8 cellular contexts compared by ENCODE assay signal in genomic region chr6:5302220-5302946, GRCh38. TPM values are rescaled to one million over a fixed set of nuclear protein-coding genes. Genes with fewer than 3 reads are reported as not detected.
DNase-seq lines count a peak whose midpoint lies in the region; ATAC-seq, FAIRE-seq and TF ChIP-seq lines count a peak whose summit lies in the region.

No MANE protein-coding gene starts in this region.

- H3K27me3 ChIP-seq in K562 (ENCODE audit: control insufficient read depth in 2 of 2, insufficient read depth in 2 of 2, low read length in 2 of 2) = no peaks in the 10 kb centered on the region

- TF ChIP-seq RAD21 in K562 (CRISPR knock-in tag; conservative IDR thresholded peaks at IDR 0.05 in 1 of 2, IDR thresholded peaks at IDR 0.05 in 1 of 2) = 0 out of 4 replicates have a peak, but pooled peaks of 1 of the 2 experiments have one; percentile 8

- DNase-seq in GM12892 (ENCODE audit: insufficient read length) (peak; percentile 21), K562 (ENCODE audit: extremely low read depth in 1 of 4, low spot score in 3 of 4) (peak; percentile 43 to 79 (median 60)), OCI-LY7 (ENCODE audit: low spot score) (no peak), hepatic stellate cell (ENCODE audit: low spot score) (no peak), glutamatergic neuron (no peak)
- DNase-seq in NK-92 treated with Interleukin-12 subunit alpha and Interleukin-12 subunit beta, amount 100 ng/mL, for 24 hours (lab: John Stamatoyannopoulos, UW) = no peak

- H4K20me1 ChIP-seq in K562 (replicated peaks; ENCODE audit: control insufficient read depth, insufficient read depth, low read length) (no peaks in the 10 kb centered on the region), OCI-LY7 (ENCODE audit: insufficient read depth, low read length) (peaks cover 9% of the 10 kb centered on the region; the same call in 1 of the 2 replicates)

- H3K27ac Mint-ChIP-seq in glutamatergic neuron (ENCODE audit: unreplicated experiment) = no peak overlapping the region

- peaks cover 22 to 39% of the 10 kb centered on the region in 2 experiments; a peak in 4 of 5 replicates for H3K4me1 ChIP-seq in K562 (replicated peaks in 1 of 2; ENCODE audit: control insufficient read depth in 2 of 2, insufficient read depth in 2 of 2, low read length in 2 of 2)
- peaks cover 7% of the 10 kb centered on the region for H3K4me1 ChIP-seq in OCI-LY7 (ENCODE audit: insufficient read depth, low read length, poor library complexity, severe bottlenecking)

- peak; percentile 52 for TF ChIP-seq POLR2A in GM12892 (IDR thresholded peaks at IDR 0.05; ENCODE audit: low read depth, low read length)
- TF ChIP-seq POLR2A in K562 (conservative IDR thresholded peaks at IDR 0.05) = no peak

- H3K27ac ChIP-seq in K562 (ENCODE audit: extremely low read depth, low read depth, low read length) (peak overlapping the region; percentile 49; the same call in 2 of the 3 replicates), OCI-LY7 (ENCODE audit: low read depth, low read length, poor library complexity, severe bottlenecking) (no peak overlapping the region)

- in situ Hi-C loops in K562 (cut with MboI) = no loop called here

- peak overlapping the region; percentile 54 for H3K4me2 ChIP-seq in K562 (ENCODE audit: insufficient read depth, low read length)
- H3K4me2 ChIP-seq in OCI-LY7 (ENCODE audit: low read length) = no peak overlapping the region

- H3K36me3 ChIP-seq in K562 (ENCODE audit: control insufficient read depth, insufficient read depth, low read length) (no peaks in the 10 kb centered on the region), OCI-LY7 (ENCODE audit: insufficient read depth, low read length) (no peaks in the 10 kb centered on the region)

- TF ChIP-seq CTCF in K562 (IDR thresholded peaks at IDR 0.05 in 2 of 3, conservative IDR thresholded peaks at IDR 0.05 in 1 of 3; ENCODE audit: insufficient read depth in 2 of 3, low read depth in 1 of 3, low read length in 3 of 3) (no peak), OCI-LY7 (conservative IDR thresholded peaks at IDR 0.05; ENCODE audit: low read length) (no peak), glutamatergic neuron (IDR thresholded peaks at IDR 0.05; ENCODE audit: partially characterized antibody, unreplicated experiment) (no peak)

- H3K36me3 Mint-ChIP-seq in glutamatergic neuron (ENCODE audit: unreplicated experiment) = no peaks in the 10 kb centered on the region

- H3K4me3 Mint-ChIP-seq in glutamatergic neuron (ENCODE audit: unreplicated experiment) = no peak overlapping the region

- H3K9me3 ChIP-seq in K562 (replicated peaks; ENCODE audit: control insufficient read depth, insufficient read depth, low read depth, low read length) (no peaks in the 10 kb centered on the region), OCI-LY7 (ENCODE audit: low read length) (no peaks in the 10 kb centered on the region)

- ATAC-seq in GM19467 (IDR thresholded peaks at IDR 0.05; ENCODE audit: unreplicated experiment) = peak; percentile 84
- peak; percentile 92 for ATAC-seq in HG03460 (IDR thresholded peaks at IDR 0.05; ENCODE audit: unreplicated experiment)
- peak; percentile 87 for ATAC-seq in K562

- peak overlapping the region; percentile 12 to 64; a peak in 2 of 4 replicates for H3K9ac ChIP-seq in K562 (ENCODE audit: insufficient read depth in 1 of 2, low read depth in 2 of 2, low read length in 2 of 2)

- peak; percentile 51 for TF ChIP-seq EP300 in K562 (IDR thresholded peaks at IDR 0.05; ENCODE audit: low read length)

- intact Hi-C loops in K562 (cut with micrococcal nuclease) = loop anchor here (2.0 to 5.0 kb wide), 2 partner anchors 40 to 88 kb away; partner anchors contain the start of genes FARS2 and LYRM4
- intact Hi-C loops in OCI-LY7 (cut with micrococcal nuclease; ENCODE audit: unreplicated experiment) = loop anchor here (5.0 kb wide), 1 partner anchor 90 kb away; no protein-coding TSS in a partner anchor

- peaks cover 3% of the 10 kb centered on the region for H3K9me1 ChIP-seq in K562 (ENCODE audit: control insufficient read depth, insufficient read depth, low read length)

- H3K4me1 Mint-ChIP-seq in glutamatergic neuron (ENCODE audit: low read depth, unreplicated experiment) = peaks cover 51% of the 10 kb centered on the region

- H3K9me3 Mint-ChIP-seq in glutamatergic neuron (ENCODE audit: unreplicated experiment) = no peaks in the 10 kb centered on the region

- CTCF ChIA-PET in K562 (lab: Yijun Ruan, JAX; ENCODE audit: low intra/inter-chr PET ratio) (interaction anchor here (1.2 to 1.4 kb wide), 2 partner anchors 82 to 158 kb away, joined by 3 to 4 read pairs; no protein-coding TSS in a partner anchor), OCI-LY7 (lab: Charles Lee; ENCODE audit: unreplicated experiment) (interaction anchor here (1.5 kb wide), 1 partner anchor 159 kb away, joined by 6 read pairs; no protein-coding TSS in a partner anchor)

- H2AFZ ChIP-seq in K562 (ENCODE audit: low read depth, low read length) (peak overlapping the region; percentile 26), OCI-LY7 (ENCODE audit: low read length) (no peak overlapping the region)

- WGBS in K562 (ENCODE audit: insufficient coverage, low coverage, missing lambda C conversion rate) = 35% methylated on average over 10 of the region's 10 CpGs

- POLR2A ChIA-PET in K562 (lab: Yijun Ruan, JAX) = interaction anchor here (0.6 to 2.1 kb wide), 8 partner anchors 9 to 951 kb away, joined by 3 to 9 read pairs (median 4); no protein-coding TSS in a partner anchor
- POLR2A ChIA-PET in OCI-LY7 (lab: Charles Lee) = interaction anchor here (0.5 to 1.5 kb wide), 3 partner anchors 11 to 28 kb away, joined by 3 to 5 read pairs (median 3); no protein-coding TSS in a partner anchor

- no peaks in the 10 kb centered on the region for H3K9me2 ChIP-seq in OCI-LY7 (ENCODE audit: insufficient read depth, low read length)

- BruUV-seq in K562 (replicated peaks; lab: Mats Ljungman, UMichigan) = no TSS peak
- no TSS peak for BruUV-seq in OCI-LY7 (replicated peaks; lab: Mats Ljungman, UMichigan)

- peaks cover 2% of the 10 kb centered on the region for H3K27me3 Mint-ChIP-seq in glutamatergic neuron (ENCODE audit: unreplicated experiment)

- FAIRE-seq in GM12892 (lab: Jason Lieb, UNC) = peak; percentile 93
- peak; percentile 86 for FAIRE-seq in K562 (lab: Jason Lieb, UNC)

- H3K79me2 ChIP-seq in K562 (ENCODE audit: control insufficient read depth, insufficient read depth, low read length) (peaks cover 56% of the 10 kb centered on the region), OCI-LY7 (ENCODE audit: insufficient read depth, low read depth, low read length) (no peaks in the 10 kb centered on the region)

- H3K4me3 ChIP-seq in K562 (no peak overlapping the region), OCI-LY7 (ENCODE audit: low read depth, low read length, poor library complexity, severe bottlenecking) (no peak overlapping the region)

TF ChIP-seq in K562, 482 proteins besides CTCF, POLR2A, EP300 and RAD21 (continues in another document):
- TF ChIP-seq POLR2AphosphoS2 (IDR thresholded peaks at IDR 0.05; ENCODE audit: low read length) (no peak), SNRNP70 (optimal IDR thresholded peaks at IDR 0.05; ENCODE audit: low read depth, low read length) (no peak), POLR2H (tag; IDR thresholded peaks at IDR 0.05; ENCODE audit: low read depth) (no peak), GATAD2A (IDR thresholded peaks at IDR 0.05) (0 out of 2 replicates have a peak, but pooled peaks have one; percentile 16)

RNA-seq across cellular contexts. Expression of gene FARS2, which starts 41.1 kb away (rescaled TPM):
- 14.9 TPM for polyA plus RNA-seq in GM12892 (2012; ENCODE audit: missing spikeins)
- 45.6 and 71.4 TPM in 2 replicates for total RNA-seq in K562 (2011; cell fraction: chromatin; rRNA removed; ENCODE audit: low replicate concordance)
- 42.9 and 58.8 TPM in 2 replicates for total RNA-seq in K562 (2011; cell fraction: nucleolus; rRNA removed)
- total RNA-seq in K562 (2011; cell fraction: nucleoplasm; rRNA removed) = 45.3 and 48.5 TPM in 2 replicates
- 22.5 and 30.7 TPM in 2 replicates for total RNA-seq in K562 (2014; rRNA removed)
- 24.3 and 27.5 TPM in 2 replicates for total RNA-seq in K562 (2014; rRNA removed; fragmentation: Illumina TruSeq; extraction: Trizol)
- total RNA-seq in K562 (2015; rRNA removed; fragmentation: Illumina TruSeq; extraction: Trizol) = 27.9 and 28.1 TPM in 2 replicates
- 25.8 and 26.6 TPM in 2 replicates for total RNA-seq in K562 (2021)
- 26.1 and 27.0 TPM in 2 replicates for polyA plus RNA-seq in K562 (2011; rRNA removed)
- polyA plus RNA-seq in K562 (2011; cell fraction: cytosol; rRNA removed) = 27.4 and 27.7 TPM in 2 replicates
- polyA plus RNA-seq in K562 (2011; cell fraction: nucleus; rRNA removed) = 15.7 and 17.5 TPM in 2 replicates
- 21.3 and 22.0 TPM in 2 replicates for polyA plus RNA-seq in K562 (2012)
- polyA plus RNA-seq in K562 (2014; fragmentation: Illumina TruSeq; extraction: Trizol) = 24.1 and 25.9 TPM in 2 replicates
- 10 to 100 TPM; 52.3 to 62.2 TPM for polyA plus RNA-seq in K562 (2014; fragmentation: Nextera tagmentation; extraction: Ambion mirVana)
- 16.5 and 25.5 TPM in 2 replicates for polyA plus RNA-seq in K562 (2014; rRNA removed)
- 62.9 TPM in 2 replicates for polyA minus RNA-seq in K562 (2011; rRNA and poly(A)+ RNA removed)
- 21.6 and 22.2 TPM in 2 replicates for polyA minus RNA-seq in K562 (2011; cell fraction: cytosol; rRNA and poly(A)+ RNA removed)
- 62.1 and 76.5 TPM in 2 replicates for polyA minus RNA-seq in K562 (2011; cell fraction: nucleus; rRNA and poly(A)+ RNA removed)
- total RNA-seq in OCI-LY7 (2014; rRNA removed; shearing (Covaris generic)) = 14.3 and 18.3 TPM in 2 replicates
- 11.5 and 13.8 TPM in 2 replicates for total RNA-seq in OCI-LY7 (2022)
- total RNA-seq in glutamatergic neuron (ENCODE audit: unreplicated experiment) = 14.2 TPM

RNA-seq across cellular contexts. Expression of gene LYRM4, which starts 41.6 kb away (rescaled TPM):
- 56.5 TPM for polyA plus RNA-seq in GM12892 (2012; ENCODE audit: missing spikeins)
- 27.0 and 54.7 TPM in 2 replicates for total RNA-seq in K562 (2011; cell fraction: chromatin; rRNA removed; ENCODE audit: low replicate concordance)
- 13.8 and 16.4 TPM in 2 replicates for total RNA-seq in K562 (2011; cell fraction: nucleolus; rRNA removed)
- 46.3 and 95.0 TPM in 2 replicates for total RNA-seq in K562 (2011; cell fraction: nucleoplasm; rRNA removed)
- total RNA-seq in K562 (2014; rRNA removed) (24.2 and 28.8 TPM in 2 replicates), K562 (2014; rRNA removed; fragmentation: Illumina TruSeq; extraction: Trizol) (41.1 and 41.8 TPM in 2 replicates), K562 (2015; rRNA removed; fragmentation: Illumina TruSeq; extraction: Trizol) (29.0 and 33.9 TPM in 2 replicates), K562 (2021) (56.2 and 69.4 TPM in 2 replicates), OCI-LY7 (2022) (27.3 and 34.3 TPM in 2 replicates), glutamatergic neuron (ENCODE audit: unreplicated experiment) (29.5 TPM)
- polyA plus RNA-seq in K562 (2011; rRNA removed) (66.4 and 69.4 TPM in 2 replicates), K562 (2014; fragmentation: Illumina TruSeq; extraction: Trizol) (31.3 and 36.9 TPM in 2 replicates), K562 (2014; fragmentation: Nextera tagmentation; extraction: Ambion mirVana) (10 to 100 TPM; 50.2 to 61.0 TPM), K562 (2014; rRNA removed) (29.9 and 40.8 TPM in 2 replicates)
- polyA plus RNA-seq in K562 (2011; cell fraction: cytosol; rRNA removed) = 44.2 and 62.9 TPM in 2 replicates
- 19.4 and 28.2 TPM in 2 replicates for polyA plus RNA-seq in K562 (2011; cell fraction: nucleus; rRNA removed)
- polyA plus RNA-seq in K562 (2012) = 38.7 and 53.8 TPM in 2 replicates
- 41.4 and 43.3 TPM in 2 replicates for polyA minus RNA-seq in K562 (2011; rRNA and poly(A)+ RNA removed)
- 13.4 and 17.3 TPM in 2 replicates for polyA minus RNA-seq in K562 (2011; cell fraction: cytosol; rRNA and poly(A)+ RNA removed)
- 10.0 and 11.6 TPM in 2 replicates for polyA minus RNA-seq in K562 (2011; cell fraction: nucleus; rRNA and poly(A)+ RNA removed)
- total RNA-seq in OCI-LY7 (2014; rRNA removed; shearing (Covaris generic)) = 19.6 and 21.9 TPM in 2 replicates

Comparison
In these comparisons a context has a peak if more than half of its experiments do, and no peak if none do; other contexts are left out.
1. DNase-seq: peak in GM12892 (single experiment) and K562 (4 of 4); none in OCI-LY7 (single experiment), hepatic stellate cell (single experiment), NK-92 treated with Interleukin-12 subunit alpha and Interleukin-12 subunit beta, amount 100 ng/mL, for 24 hours (single experiment) and glutamatergic neuron (single experiment).
2. Peak in every context shown above with its lines, with median percentiles within 50 percentile points of each other: ATAC-seq.